In genomic region chr9:131755541-131756198, GRCh38 we compare ENCODE assay signal across 8 cellular contexts. TPM values are rescaled to one million over a fixed set of nuclear protein-coding genes. Genes with fewer than 3 reads are reported as not detected.
DNase-seq lines count a peak whose midpoint lies in the region; ATAC-seq and TF ChIP-seq lines count a peak whose summit lies in the region.

No MANE protein-coding gene starts in this region.

- H3K4me1 Mint-ChIP-seq in naive B cell: peaks cover 5 to 10% (median 8%) of the 10 kb centered on the region in 3 donors

- H3K27ac ChIP-seq in KMS-11: no peak overlapping the region

- 0 out of 2 replicates have a peak overlapping the region, but pooled peaks have one; percentile 4 for H2AFZ ChIP-seq in KMS-11 (ENCODE audit: low read depth)

- H3K4me2 ChIP-seq in KMS-11: no peak overlapping the region

- no peak overlapping the region for H3K9ac ChIP-seq in KMS-11

- H3K4me3 ChIP-seq in KMS-11 (IDR thresholded peaks at IDR 0.05; ENCODE audit: insufficient read depth, low read depth, low read length) (no peak overlapping the region), epithelial cell of proximal tubule (ENCODE audit: low read depth, low read length) (no peak overlapping the region)

- H3K79me2 ChIP-seq in KMS-11 (ENCODE audit: insufficient read depth, low read depth): no peaks in the 10 kb centered on the region

- H3K27ac Mint-ChIP-seq in naive B cell: peak overlapping the region in 4 of 6 donors; percentile 39 to 93 (median 74)

- peak; percentile 74 for DNase-seq in GM13977 (ENCODE audit: low spot score)
- peak; percentile 89 for DNase-seq in OCI-M1 (lab: John Stamatoyannopoulos, UW)
- DNase-seq in activated CD8-positive, alpha-beta memory T cell treated with anti-CD3 and anti-CD28 coated beads, Interleukin-2, amount 50 U/mL, for 48 hours: peak; percentile 93
- DNase-seq in epithelial cell of proximal tubule (ENCODE audit: low read depth): no peak
- DNase-seq in naive B cell: peak; percentile 76
- DNase-seq in stimulated activated CD8-positive, alpha-beta memory T cell treated with anti-CD3 and anti-CD28 coated beads, Interleukin-7, amount 100 ng/mL, for 48 hours (ENCODE audit: extremely low read depth in 1 of 2, low read depth in 1 of 2): peak; percentile 60 to 77

- H3K9me3 Mint-ChIP-seq in naive B cell: peaks cover 0 to 4% (median 0%) of the 10 kb centered on the region in 7 donors

- H3K4me1 ChIP-seq in KMS-11 (ENCODE audit: low read depth, poor library complexity, severe bottlenecking): peaks cover 3% of the 10 kb centered on the region

- H4K20me1 ChIP-seq in KMS-11 (ENCODE audit: insufficient read depth): no peaks in the 10 kb centered on the region

- no peaks in the 10 kb centered on the region for H3K36me3 ChIP-seq in KMS-11 (ENCODE audit: insufficient read depth)

- TF ChIP-seq CTCF in GM13977 (IDR thresholded peaks at IDR 0.05; ENCODE audit: extremely low read depth, insufficient read depth, missing control alignments) (peak; percentile 91), KMS-11 (conservative IDR thresholded peaks at IDR 0.05; ENCODE audit: low read depth, low read length) (peak; percentile 87), epithelial cell of proximal tubule (conservative IDR thresholded peaks at IDR 0.05; ENCODE audit: low read depth, low read length) (peak; percentile 87)

- H3K4me3 Mint-ChIP-seq in naive B cell: peak overlapping the region in 2 of 8 donors; percentile 44 to 60

- no peaks in the 10 kb centered on the region for H3K36me3 Mint-ChIP-seq in naive B cell

- peaks cover 8 to 17% (median 12%) of the 10 kb centered on the region in 3 donors for H3K27me3 Mint-ChIP-seq in naive B cell

- peaks cover 31% of the 10 kb centered on the region; the same call in 1 of the 2 replicates for H3K27me3 ChIP-seq in KMS-11 (ENCODE audit: insufficient read depth, low read depth)

- in situ Hi-C loops in GM13977 (cut with MboI; ENCODE audit: low pct_unique_long_range_greater_than_20kb, low sequenced_read_pairs, unreplicated experiment): no loop called here

- ATAC-seq in naive B cell (ENCODE audit: low read depth in 2 of 2) (peak; percentile 100), HG02763 (IDR thresholded peaks at IDR 0.05; ENCODE audit: unreplicated experiment) (no peak)

RNA-seq across cellular contexts. Expression of gene RAPGEF1, which starts 15.8 kb away (rescaled TPM):
- 34.8 and 38.1 TPM in 2 replicates for total RNA-seq in epithelial cell of proximal tubule
- polyA plus RNA-seq in naive B cell (ENCODE audit: low read depth in 6 of 6): 10 to 100 TPM in 2 of 6 donors, 1 to 10 TPM in 4; 3.4 to 21.1 (median 7.9) TPM
